Comparison of ENCODE assay signal across 23 cellular contexts in the genomic region with DNA sequence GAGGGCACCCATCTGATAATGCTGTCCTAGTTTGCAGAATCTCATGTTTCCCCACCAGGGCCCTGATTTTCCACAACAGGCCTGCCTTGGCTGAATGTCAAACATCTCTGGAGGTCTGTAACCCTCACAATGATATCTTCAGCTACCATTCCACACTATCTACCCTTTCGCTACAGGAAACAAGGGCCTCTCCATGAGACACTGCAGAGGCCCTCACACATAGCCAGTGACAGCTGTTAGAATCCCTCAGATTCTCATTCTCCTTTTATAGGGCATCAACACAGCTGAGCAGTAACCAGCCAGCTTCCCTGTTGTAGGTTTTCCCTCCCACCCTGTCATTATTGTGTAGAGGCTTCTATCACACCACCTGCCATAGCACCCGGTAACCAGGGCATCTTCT. TPM values are rescaled to one million over a fixed set of nuclear protein-coding genes. Genes with fewer than 3 reads are reported as not detected.
A peak's percentile ranks its signal among the peaks of the same experiment; 100 is the strongest.
DNase-seq lines count a peak whose midpoint lies in the region; ATAC-seq and TF ChIP-seq lines count a peak whose summit lies in the region.
"Had no signal": no experiment of that assay in that cellular context is flagged by ENCODE, and none has a peak within 500 bp of the region (broad histone marks: within the 10 kb centered on the region; RNA-seq: fewer than 3 reads in every experiment).

No MANE protein-coding gene starts in this region.

- no peak overlapping the region for H3K4me3 ChIP-seq in CD8-positive, alpha-beta memory T cell (ENCODE audit: low read length)
- H3K4me3 ChIP-seq: BLaER1 treated with 17β-estradiol and CSF1 and Interleukin-3, amounts not matched to agents 10 nM and 100 nM; SJSA1 had no signal

- no peak for DNase-seq in CD4-positive, alpha-beta T cell
- no peak for DNase-seq in CD8-positive, alpha-beta memory T cell
- no peak for DNase-seq in central memory CD8-positive, alpha-beta T cell (ENCODE audit: low spot score in 2 of 2)
- no peak for DNase-seq in naive thymus-derived CD8-positive, alpha-beta T cell
- DNase-seq in SW480 (ENCODE audit: low spot score) = no peak
- no peak for DNase-seq in activated gamma-delta T cell treated with Interleukin-2 at 50 U/mL for 16 hours
- no peak for DNase-seq in NAMALWA (ENCODE audit: low spot score)
- DNase-seq: COR-L47, DMS 273 treated with DMSO at 0.1 percent for 48 hours, GDM1, H7, HFFc6, MV-4-11, NCI-H1417 treated with DMSO at 0.1 percent for 48 hours, NCI-H187 treated with DMSO at 0.1 percent for 48 hours, NCI-H2227 treated with DMSO at 0.1 percent for 48 hours, NCI-H510A treated with DMSO at 0.1 percent for 48 hours, NCI-H82, PC-3, RPMI8226 had no signal

- H3K4me1 ChIP-seq in CD8-positive, alpha-beta memory T cell (ENCODE audit: insufficient read depth, low read length) = peaks cover 84% of the 10 kb centered on the region

- TF ChIP-seq CTCF in CD4-positive, alpha-beta T cell (IDR thresholded peaks at IDR 0.05) = no peak

- H3K9me3 Mint-ChIP-seq in CD4-positive, alpha-beta T cell = no peaks in the 10 kb centered on the region
- no peaks in the 10 kb centered on the region for H3K9me3 Mint-ChIP-seq in CD8-positive, alpha-beta memory T cell
- H3K9me3 Mint-ChIP-seq in central memory CD8-positive, alpha-beta T cell = no peaks in the 10 kb centered on the region
- H3K9me3 Mint-ChIP-seq in naive thymus-derived CD8-positive, alpha-beta T cell = peaks cover 0 to 2% (median 0%) of the 10 kb centered on the region in 9 donors
- H3K9me3 Mint-ChIP-seq: HFFc6 had no signal

- peaks cover 53% of the 10 kb centered on the region for H3K36me3 Mint-ChIP-seq in CD4-positive, alpha-beta T cell (ENCODE audit: low read depth)
- peaks cover 15 to 91% (median 27%) of the 10 kb centered on the region in 3 donors for H3K36me3 Mint-ChIP-seq in CD8-positive, alpha-beta memory T cell
- H3K36me3 Mint-ChIP-seq in central memory CD8-positive, alpha-beta T cell (ENCODE audit: insufficient read depth) = peaks cover 41% of the 10 kb centered on the region
- H3K36me3 Mint-ChIP-seq in naive thymus-derived CD8-positive, alpha-beta T cell = peaks cover 12 to 50% (median 34%) of the 10 kb centered on the region in 3 donors

- CTCF ChIA-PET in CD4-positive, alpha-beta T cell (lab: Charles Lee) = no interaction called here
- CTCF ChIA-PET in CD8-positive, alpha-beta memory T cell (lab: Charles Lee) = interaction anchor here (2.1 kb wide), 1 partner anchor 26 kb away, joined by 4 read pairs; no protein-coding TSS in a partner anchor

- no peaks in the 10 kb centered on the region for H3K36me3 ChIP-seq in CD8-positive, alpha-beta memory T cell (ENCODE audit: insufficient read depth, low read length)

- POLR2A ChIA-PET in CD4-positive, alpha-beta T cell (lab: Charles Lee) = no interaction called here
- POLR2A ChIA-PET in CD8-positive, alpha-beta memory T cell (lab: Charles Lee) = interaction anchor here (1.0 kb wide), 1 partner anchor 73 kb away, joined by 3 read pairs; no protein-coding TSS in a partner anchor
- POLR2A ChIA-PET in naive thymus-derived CD8-positive, alpha-beta T cell (lab: Charles Lee) = interaction anchor here (0.5 to 0.7 kb wide), 3 partner anchors 15 to 389 kb away, joined by 3 to 7 read pairs (median 4); no protein-coding TSS in a partner anchor

- no peak overlapping the region for H3K27ac ChIP-seq in CD4-positive, alpha-beta T cell (ENCODE audit: low read depth, low read length)
- no peak overlapping the region for H3K27ac ChIP-seq in CD8-positive, alpha-beta memory T cell (ENCODE audit: low read depth, low read length)
- H3K27ac ChIP-seq: BLaER1 treated with 17β-estradiol and CSF1 and Interleukin-3, amounts not matched to agents 10 nM and 100 nM; KMS-11; SJSA1 had no signal

- no peaks in the 10 kb centered on the region for H3K9me3 ChIP-seq in CD4-positive, alpha-beta T cell (ENCODE audit: control insufficient read depth, low read length)
- H3K9me3 ChIP-seq in CD8-positive, alpha-beta memory T cell (ENCODE audit: low read length) = no peaks in the 10 kb centered on the region
- H3K9me3 ChIP-seq: BLaER1 treated with 17β-estradiol and CSF1 and Interleukin-3, amounts not matched to agents 10 nM and 100 nM; SJSA1 had no signal

- H3K4me3 Mint-ChIP-seq in CD4-positive, alpha-beta T cell = peak overlapping the region; percentile 75
- H3K4me3 Mint-ChIP-seq in CD8-positive, alpha-beta memory T cell = peak overlapping the region; percentile 57 to 100 (median 99)
- peak overlapping the region; percentile 100 for H3K4me3 Mint-ChIP-seq in central memory CD8-positive, alpha-beta T cell
- peak overlapping the region in 8 of 10 donors; percentile 44 to 100 (median 80) for H3K4me3 Mint-ChIP-seq in naive thymus-derived CD8-positive, alpha-beta T cell
- H3K4me3 Mint-ChIP-seq: HFFc6 had no signal

- peak overlapping the region; percentile 96 for H3K27ac Mint-ChIP-seq in CD4-positive, alpha-beta T cell
- peak overlapping the region in 7 of 8 donors; percentile 56 to 100 (median 79) for H3K27ac Mint-ChIP-seq in CD8-positive, alpha-beta memory T cell
- peak overlapping the region; percentile 100 for H3K27ac Mint-ChIP-seq in central memory CD8-positive, alpha-beta T cell (ENCODE audit: low read depth)
- peak overlapping the region in 9 of 10 donors; percentile 34 to 100 (median 89) for H3K27ac Mint-ChIP-seq in naive thymus-derived CD8-positive, alpha-beta T cell
- H3K27ac Mint-ChIP-seq: HFFc6 had no signal

- H3K27me3 ChIP-seq in CD4-positive, alpha-beta T cell (ENCODE audit: control insufficient read depth, insufficient read depth, low read length) = no peaks in the 10 kb centered on the region
- no peaks in the 10 kb centered on the region for H3K27me3 ChIP-seq in CD8-positive, alpha-beta memory T cell (ENCODE audit: insufficient read depth, low read length, poor library complexity, severe bottlenecking)
- H3K27me3 ChIP-seq: BLaER1 treated with 17β-estradiol and CSF1 and Interleukin-3, amounts not matched to agents 10 nM and 100 nM; SJSA1 had no signal

- H3K4me1 Mint-ChIP-seq in CD4-positive, alpha-beta T cell (ENCODE audit: low read depth) = peaks cover 96% of the 10 kb centered on the region
- H3K4me1 Mint-ChIP-seq in CD8-positive, alpha-beta memory T cell = peaks cover 89 to 96% (median 95%) of the 10 kb centered on the region in 3 donors
- peaks cover 91% of the 10 kb centered on the region for H3K4me1 Mint-ChIP-seq in central memory CD8-positive, alpha-beta T cell
- H3K4me1 Mint-ChIP-seq in naive thymus-derived CD8-positive, alpha-beta T cell = peaks cover 65 to 97% (median 95%) of the 10 kb centered on the region in 4 donors

- H3K27me3 Mint-ChIP-seq in CD4-positive, alpha-beta T cell = no peaks in the 10 kb centered on the region
- H3K27me3 Mint-ChIP-seq in CD8-positive, alpha-beta memory T cell = peaks cover 0 to 1% of the 10 kb centered on the region in 2 donors
- no peaks in the 10 kb centered on the region for H3K27me3 Mint-ChIP-seq in central memory CD8-positive, alpha-beta T cell
- no peaks in the 10 kb centered on the region for H3K27me3 Mint-ChIP-seq in naive thymus-derived CD8-positive, alpha-beta T cell

- no peak for ATAC-seq in CD4-positive, alpha-beta T cell (ENCODE audit: poor library complexity)
- no peak for ATAC-seq in central memory CD8-positive, alpha-beta T cell (replicated peaks; ENCODE audit: extremely low read depth, poor library complexity, severe bottlenecking)
- ATAC-seq in naive thymus-derived CD8-positive, alpha-beta T cell = no peak
- ATAC-seq: PC-3 had no signal

- intact Hi-C loops in CD4-positive, alpha-beta T cell (cut with DNase I, micrococcal nuclease) = no loop called here

RNA-seq across cellular contexts. Expression of a gene that starts 29.6 kb away (rescaled TPM):
- 10 to 100 TPM; 14.3 to 14.7 TPM for total RNA-seq in CD4-positive, alpha-beta T cell
- total RNA-seq in CD8-positive, alpha-beta memory T cell = 10 to 100 TPM; 21.9 to 22.3 TPM
- polyA plus RNA-seq in CD8-positive, alpha-beta memory T cell = 12.0 TPM
- 10 to 100 TPM; 12.3 to 13.8 TPM for total RNA-seq in naive thymus-derived CD8-positive, alpha-beta T cell
- 1 to 10 TPM; 3.3 to 4.7 (median 3.8) TPM for polyA plus RNA-seq in naive thymus-derived CD8-positive, alpha-beta T cell
